In genomic region chr3:50340404-50341329, GRCh38 we compare ENCODE assay signal across 8 cellular contexts. TPM values are rescaled to one million over a fixed set of nuclear protein-coding genes. Genes with fewer than 3 reads are reported as not detected.
DNase-seq lines count a peak whose midpoint lies in the region; ATAC-seq, FAIRE-seq and TF ChIP-seq lines count a peak whose summit lies in the region.

Gene RASSF1, minus strand, starts transcription at chr3:50340836. Its CDS starts 31 bp downstream, at chr3:50340805.

- DNase-seq in GM13976 (ENCODE audit: low spot score) (peak; percentile 85), NOMO-1 (lab: John Stamatoyannopoulos, UW; ENCODE audit: unreplicated experiment in 2 of 2) (peak; percentile 95 to 98), foreskin keratinocyte (peak in 1 of 2 donors; percentile 30), ovary (peak in 4 of 5 donors; percentile 68 to 75 (median 70)), OCI-M2 (lab: John Stamatoyannopoulos, UW; ENCODE audit: unreplicated experiment) (no peak), NAMALWA (ENCODE audit: low spot score) (no peak), D721Med (ENCODE audit: insufficient read length, low spot score) (no peak)

- ATAC-seq in activated T-helper 17 cell treated with anti-CD3 and anti-CD28 coated beads, Interleukin-2, amount 50 U/mL, for 72 hours (replicated peaks) = peak; percentile 44
- peak; percentile 45 for ATAC-seq in foreskin keratinocyte

- WGBS in ovary, 3 donors = 3 to 4% (median 3%) methylated on average over 67 to 90 of the region's 90 CpGs

- TF ChIP-seq CTCF in GM13976 (IDR thresholded peaks at IDR 0.05; ENCODE audit: borderline replicate concordance, control extremely low read depth, extremely low read depth, insufficient read depth, missing control alignments) (no peak), foreskin keratinocyte (conservative IDR thresholded peaks at IDR 0.05) (no peak), ovary (IDR thresholded peaks at IDR 0.05) (no peak), D721Med (IDR thresholded peaks at IDR 0.05; ENCODE audit: insufficient read depth, missing control alignments) (no peak)

- H3K4me1 Mint-ChIP-seq in activated T-helper 17 cell treated with anti-CD3 and anti-CD28 coated beads, Interleukin-2, amount 50 U/mL, for 72 hours = peaks cover 11% of the 10 kb centered on the region

- no peak for TF ChIP-seq EP300 in ovary (IDR thresholded peaks at IDR 0.05)

- H3K36me3 ChIP-seq in ovary = no peaks in the 10 kb centered on the region

- no peaks in the 10 kb centered on the region for H3K27me3 ChIP-seq in foreskin keratinocyte
- H3K27me3 ChIP-seq in ovary = no peaks in the 10 kb centered on the region

- H3K4me3 Mint-ChIP-seq in activated T-helper 17 cell treated with anti-CD3 and anti-CD28 coated beads, Interleukin-2, amount 50 U/mL, for 72 hours = peak within 1 kb of the TSS; percentile 98

- peak within 1 kb of the TSS; percentile 93 for H3K27ac Mint-ChIP-seq in activated T-helper 17 cell treated with anti-CD3 and anti-CD28 coated beads, Interleukin-2, amount 50 U/mL, for 72 hours

- no peaks in the 10 kb centered on the region for H3K9me3 Mint-ChIP-seq in activated T-helper 17 cell treated with anti-CD3 and anti-CD28 coated beads, Interleukin-2, amount 50 U/mL, for 72 hours

- H3K36me3 Mint-ChIP-seq in activated T-helper 17 cell treated with anti-CD3 and anti-CD28 coated beads, Interleukin-2, amount 50 U/mL, for 72 hours (ENCODE audit: low read depth) = peaks cover 46% of the 10 kb centered on the region

- H3K4me1 ChIP-seq in foreskin keratinocyte (no peaks in the 10 kb centered on the region), ovary (ENCODE audit: insufficient read depth) (peaks cover 18% of the 10 kb centered on the region)

- peak within 1 kb of the TSS; percentile 21 for H3K27ac ChIP-seq in foreskin keratinocyte
- peak within 1 kb of the TSS; percentile 21 to 47 for H3K27ac ChIP-seq in ovary

- TF ChIP-seq POLR2A in ovary (IDR thresholded peaks at IDR 0.05) = peak; percentile 53

- peak within 1 kb of the TSS; percentile 56 for H3K4me3 ChIP-seq in ovary

- H3K9me3 ChIP-seq in ovary = no peaks in the 10 kb centered on the region

- in situ Hi-C loops in GM13976 (cut with MboI; ENCODE audit: low sequenced_read_pairs, unreplicated experiment) = no loop called here

- intact Hi-C loops in ovary (cut with DNase I) = no loop called here

- no peak for FAIRE-seq in D721Med (lab: Jason Lieb, UNC)

- H3K27me3 Mint-ChIP-seq in activated T-helper 17 cell treated with anti-CD3 and anti-CD28 coated beads, Interleukin-2, amount 50 U/mL, for 72 hours = no peaks in the 10 kb centered on the region

RNA-seq across cellular contexts. Expression of gene RASSF1, which starts in this region (rescaled TPM):
- 100 to 1,000 TPM in 1 of 2 donors, 10 to 100 TPM in 1; 85.8 to 139 TPM for total RNA-seq in activated T-helper 17 cell treated with anti-CD3 and anti-CD28 coated beads, Interleukin-2, amount 50 U/mL, for 72 hours
- total RNA-seq in foreskin keratinocyte = 22.1 and 23.8 TPM in 2 replicates
- 28.5 and 29.4 TPM in 2 replicates for polyA plus RNA-seq in foreskin keratinocyte
- total RNA-seq in ovary = 10 to 100 TPM; 16.2 to 32.6 (median 25.5) TPM
- polyA plus RNA-seq in ovary = 10 to 100 TPM; 12.5 to 27.4 TPM

Comparison
In these comparisons a context has a peak if more than half of its experiments do, and no peak if none do; other contexts are left out.
1. DNase-seq: peak in GM13976 (single experiment), NOMO-1 (2 of 2) and ovary (4 of 5); none in OCI-M2 (single experiment), NAMALWA (single experiment) and D721Med (single experiment).